9 cellular contexts compared by ENCODE assay signal in genomic region chr19:49746206-49746958, GRCh38. TPM values are rescaled to one million over a fixed set of nuclear protein-coding genes. Genes with fewer than 3 reads are reported as not detected.
DNase-seq lines count a peak whose midpoint lies in the region; ATAC-seq and TF ChIP-seq lines count a peak whose summit lies in the region.
"Had no signal": no experiment of that assay in that cellular context is flagged by ENCODE, and none has a peak within 500 bp of the region (broad histone marks: within the 10 kb centered on the region; RNA-seq: fewer than 3 reads in every experiment).

No MANE protein-coding gene starts in this region.

- H3K27ac ChIP-seq in smooth muscle cell (ENCODE audit: low read depth), result no peak overlapping the region
- H3K27ac ChIP-seq: neutrophil had no signal

- no peak for ATAC-seq in GM21786 (IDR thresholded peaks at IDR 0.05; ENCODE audit: unreplicated experiment)
- ATAC-seq in HG02870 (IDR thresholded peaks at IDR 0.05; ENCODE audit: unreplicated experiment), result no peak

- no peak overlapping the region for H2AFZ ChIP-seq in smooth muscle cell (ENCODE audit: low read depth)

- H3K4me3 ChIP-seq in NT2/D1 (ENCODE audit: insufficient read length, low read depth), result no peak overlapping the region
- no peak overlapping the region for H3K4me3 ChIP-seq in smooth muscle cell

- peak overlapping the region; percentile 26 for H3K9ac ChIP-seq in NT2/D1 (ENCODE audit: insufficient read length, low read depth)
- H3K9ac ChIP-seq in smooth muscle cell (ENCODE audit: low read depth), result no peak overlapping the region

- no peak for TF ChIP-seq CTCF in smooth muscle cell (IDR thresholded peaks at IDR 0.05; ENCODE audit: borderline replicate concordance, insufficient read depth, poor library complexity, severe bottlenecking)

- H3K4me2 ChIP-seq in smooth muscle cell, result no peak overlapping the region

- H3F3A ChIP-seq in smooth muscle cell (ENCODE audit: low read depth), result no peaks in the 10 kb centered on the region

- DNase-seq in CD1c-positive myeloid dendritic cell (ENCODE audit: extremely low spot score) (peak; percentile 82), NT2/D1 (ENCODE audit: low read depth, low spot score) (peak; percentile 93), iPS-NIHi11 (ENCODE audit: low spot score) (peak; percentile 96), smooth muscle cell (lab: John Stamatoyannopoulos, UW; ENCODE audit: unreplicated experiment) (no peak)
- peak; percentile 38 for DNase-seq in activated naive CD4-positive, alpha-beta T cell treated with Interleukin-2 at 50 U/mL for 16 hours
- DNase-seq in stimulated activated CD8-positive, alpha-beta memory T cell treated with anti-CD3 and anti-CD28 coated beads, Interleukin-2, amount 100 ng/mL, for 48 hours (ENCODE audit: low read depth in 2 of 2), result peak; percentile 37 to 69

- H3K79me2 ChIP-seq in smooth muscle cell (ENCODE audit: low read depth), result no peaks in the 10 kb centered on the region

- H4K20me1 ChIP-seq in smooth muscle cell (ENCODE audit: low read depth), result no peaks in the 10 kb centered on the region

- 78% methylated on average over 36 of the region's 52 CpGs for WGBS in smooth muscle cell (ENCODE audit: low lambda C conversion rate)

- H3K4me1 ChIP-seq in NT2/D1 (ENCODE audit: insufficient read depth, insufficient read length), result peaks cover 3% of the 10 kb centered on the region
- no peaks in the 10 kb centered on the region for H3K4me1 ChIP-seq in smooth muscle cell (ENCODE audit: low read depth)

- no peaks in the 10 kb centered on the region for H3K36me3 ChIP-seq in NT2/D1 (ENCODE audit: insufficient read depth, insufficient read length, low read length)
- H3K36me3 ChIP-seq in smooth muscle cell (ENCODE audit: low read depth), result no peaks in the 10 kb centered on the region
- H3K36me3 ChIP-seq: neutrophil had no signal

- H3K9me3 ChIP-seq in NT2/D1 (ENCODE audit: insufficient read depth, low read length) (peaks cover 7% of the 10 kb centered on the region; the same call in 1 of the 2 replicates), smooth muscle cell (replicated peaks; ENCODE audit: low read depth) (no peaks in the 10 kb centered on the region)
- H3K9me3 ChIP-seq: neutrophil had no signal

- no peaks in the 10 kb centered on the region for H3K27me3 ChIP-seq in NT2/D1 (ENCODE audit: insufficient read depth, insufficient read length)
- H3K27me3 ChIP-seq in smooth muscle cell (ENCODE audit: low read depth), result no peaks in the 10 kb centered on the region
- H3K27me3 ChIP-seq: neutrophil had no signal

RNA-seq across cellular contexts. Expression of gene TSKS, which starts 16.7 kb away (rescaled TPM):
- not detected in 2 replicates for total RNA-seq in smooth muscle cell
- polyA plus RNA-seq in smooth muscle cell, result not detected in 2 replicates

RNA-seq across cellular contexts. Expression of gene AP2A1, which starts 20.4 kb away (rescaled TPM):
- 55.8 and 57.7 TPM in 2 replicates for total RNA-seq in smooth muscle cell
- polyA plus RNA-seq in smooth muscle cell, result 57.8 and 65.2 TPM in 2 replicates

RNA-seq across cellular contexts. Expression of gene CPT1C, which starts 55.5 kb away (rescaled TPM):
- total RNA-seq in smooth muscle cell, result 7.6 and 19.7 TPM in 2 replicates
- polyA plus RNA-seq in smooth muscle cell, result 20.0 and 21.0 TPM in 2 replicates

RNA-seq across cellular contexts. Expression of gene ADM5, which starts 57.0 kb away (rescaled TPM):
- total RNA-seq in smooth muscle cell, result 1.6 and 3.6 TPM in 2 replicates
- polyA plus RNA-seq in smooth muscle cell, result 1.7 and 3.1 TPM in 2 replicates
